19 cellular contexts compared by ENCODE assay signal in genomic region chr2:96883306-96883705, GRCh38.
"Had no signal": no experiment of that assay in that cellular context is flagged by ENCODE, and none has a peak within 500 bp of the region (broad histone marks: within the 10 kb centered on the region; RNA-seq: fewer than 3 reads in every experiment).

No MANE protein-coding gene starts in this region.

- H3K79me2 ChIP-seq: hepatocyte had no signal

- H3K27ac ChIP-seq: coronary artery, hepatocyte, ovary, testis had no signal

- H3K27ac Mint-ChIP-seq: stimulated activated naive B cell treated with anti-CD40 and anti-IgM and Interleukin-4, amounts not matched to agents 10 μg/mL and 1 μg/mL and 100 μg/mL, for 72 hours had no signal

- H3K9me3 Mint-ChIP-seq: naive thymus-derived CD8-positive, alpha-beta T cell; stimulated activated naive B cell treated with anti-CD40 and anti-IgM and Interleukin-4, amounts not matched to agents 10 μg/mL and 1 μg/mL and 100 μg/mL, for 72 hours; stimulated activated naive CD8-positive, alpha-beta T cell treated with anti-CD3 and anti-CD28 coated beads, Interleukin-15, amount 100 ng/mL, for 72 hours had no signal

- H3K4me3 ChIP-seq: coronary artery, hepatocyte, mucosa of descending colon, ovary, testis, tibial nerve had no signal

- ATAC-seq: left colon; left ventricle myocardium superior; mucosa of descending colon; naive thymus-derived CD8-positive, alpha-beta T cell; right cardiac atrium; stimulated activated naive B cell treated with anti-CD40 and anti-IgM and Interleukin-4, amounts not matched to agents 10 μg/mL and 1 μg/mL and 100 μg/mL, for 72 hours; stimulated activated naive CD8-positive, alpha-beta T cell treated with anti-CD3 and anti-CD28 coated beads, Interleukin-15, amount 100 ng/mL, for 72 hours had no signal

- H2AFZ ChIP-seq: hepatocyte had no signal

- H3K4me3 Mint-ChIP-seq: naive thymus-derived CD8-positive, alpha-beta T cell; stimulated activated naive B cell treated with anti-CD40 and anti-IgM and Interleukin-4, amounts not matched to agents 10 μg/mL and 1 μg/mL and 100 μg/mL, for 72 hours; stimulated activated naive CD8-positive, alpha-beta T cell treated with anti-CD3 and anti-CD28 coated beads, Interleukin-15, amount 100 ng/mL, for 72 hours had no signal

- H3K27me3 ChIP-seq: hepatocyte, ovary, testis, tibial nerve had no signal

- H3K36me3 ChIP-seq: ovary, tibial nerve had no signal

- H3K27me3 Mint-ChIP-seq: naive thymus-derived CD8-positive, alpha-beta T cell; stimulated activated naive CD8-positive, alpha-beta T cell treated with anti-CD3 and anti-CD28 coated beads, Interleukin-15, amount 100 ng/mL, for 72 hours had no signal

- H3K9me3 ChIP-seq: mucosa of descending colon, ovary, testis, tibial nerve had no signal

- DNase-seq: central memory CD4-positive, alpha-beta T cell; effector CD8-positive, alpha-beta T cell; foreskin melanocyte; head of caudate nucleus; left colon; left ventricle myocardium superior; mucosa of descending colon; naive thymus-derived CD8-positive, alpha-beta T cell; ovary; right cardiac atrium; stimulated activated CD4-positive, alpha-beta T cell treated with anti-CD3 and anti-CD28 coated beads, Interleukin-15, amount 100 ng/mL, for 24 hours; stimulated activated CD4-positive, alpha-beta T cell treated with anti-CD3 and anti-CD28 coated beads, Interleukin-1b, Interleukin-23, amount 100 ng/mL, for 48 hours; stimulated activated CD4-positive, alpha-beta T cell treated with anti-CD3 and anti-CD28 coated beads, Interleukin-4, amount 100 ng/mL, for 4 hours; stimulated activated naive B cell treated with anti-CD40 and anti-IgM and Interleukin-4, amounts not matched to agents 10 μg/mL and 1 μg/mL and 100 μg/mL, for 72 hours; stimulated activated naive CD8-positive, alpha-beta T cell treated with anti-CD3 and anti-CD28 coated beads, Interleukin-15, amount 100 ng/mL, for 72 hours; testis had no signal

- H3K4me2 ChIP-seq: hepatocyte had no signal

- H3K36me3 Mint-ChIP-seq: stimulated activated naive B cell treated with anti-CD40 and anti-IgM and Interleukin-4, amounts not matched to agents 10 μg/mL and 1 μg/mL and 100 μg/mL, for 72 hours had no signal
